ENCODE assay signal across 30 cellular contexts in the genomic region with DNA sequence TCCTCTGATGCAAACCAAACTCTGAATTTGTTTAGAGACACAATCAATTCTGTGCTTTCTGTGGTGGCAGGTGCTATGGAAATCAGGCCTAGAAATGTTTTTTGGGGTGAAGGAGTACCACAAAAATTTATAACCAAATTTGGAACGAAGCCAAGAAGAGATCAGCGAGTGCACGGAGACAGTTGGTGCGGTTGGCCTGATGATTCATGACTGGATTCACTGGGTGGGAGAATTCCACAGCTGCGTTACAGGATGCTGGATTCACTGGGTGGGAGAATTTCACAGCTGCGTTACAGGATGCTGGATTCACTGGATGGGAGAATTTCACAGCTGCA.
"Had no signal": no experiment of that assay in that cellular context is flagged by ENCODE, and none has a peak within 500 bp of the region (broad histone marks: within the 10 kb centered on the region; RNA-seq: fewer than 3 reads in every experiment).

No MANE protein-coding gene starts in this region.

- H3K27ac ChIP-seq: ascending aorta, Peyer's patch, SJCRH30, SK-N-MC had no signal

- H3K4me3 Mint-ChIP-seq: activated CD4-positive, alpha-beta memory T cell treated with anti-CD3 and anti-CD28 coated beads for 36 hours; activated naive CD4-positive, alpha-beta T cell treated with anti-CD3 and anti-CD28 coated beads, Interleukin-2, amount 50 U/mL, for 24 hours; activated naive CD8-positive, alpha-beta T cell treated with anti-CD3 and anti-CD28 coated beads, Interleukin-2, amount 10 ng/mL, durations not matched to agents 7 days and 5 days; activated T-cell treated with anti-CD3 and anti-CD28 coated beads, Interleukin-2, amount 50 U/mL, for 72 hours; activated T-helper 17 cell treated with anti-CD3 and anti-CD28 coated beads, Interleukin-2, amount 50 U/mL, for 72 hours; T-helper 1 cell treated with Interleukin-12 subunit alpha and Interleukin-12 subunit beta and Interleukin-4 antibody, amounts not matched to agents 30 μg/mL and 1 μg/mL, for 36 hours; T-helper 2 cell treated with Interferon-gamma antibody and Interleukin-4, amounts not matched to agents 5 μg/mL and 100 μg/mL, for 36 hours; WTC11 had no signal

- H3K27ac Mint-ChIP-seq: activated CD4-positive, alpha-beta memory T cell treated with anti-CD3 and anti-CD28 coated beads for 36 hours; activated naive CD4-positive, alpha-beta T cell treated with anti-CD3 and anti-CD28 coated beads, Interleukin-2, amount 50 U/mL, for 24 hours; activated naive CD8-positive, alpha-beta T cell treated with anti-CD3 and anti-CD28 coated beads, Interleukin-2, amount 10 ng/mL, durations not matched to agents 7 days and 5 days; activated T-cell treated with anti-CD3 and anti-CD28 coated beads, Interleukin-2, amount 50 U/mL, for 72 hours; activated T-helper 17 cell treated with anti-CD3 and anti-CD28 coated beads, Interleukin-2, amount 50 U/mL, for 72 hours; T-helper 1 cell treated with Interleukin-12 subunit alpha and Interleukin-12 subunit beta and Interleukin-4 antibody, amounts not matched to agents 30 μg/mL and 1 μg/mL, for 36 hours; T-helper 2 cell treated with Interferon-gamma antibody and Interleukin-4, amounts not matched to agents 5 μg/mL and 100 μg/mL, for 36 hours; WTC11 had no signal

- H3K36me3 ChIP-seq: ascending aorta, Peyer's patch, SJCRH30 had no signal

- H3K9me3 ChIP-seq: ascending aorta, Peyer's patch, SJCRH30 had no signal

- H3K36me3 Mint-ChIP-seq: activated CD4-positive, alpha-beta memory T cell treated with anti-CD3 and anti-CD28 coated beads for 36 hours; activated naive CD4-positive, alpha-beta T cell treated with anti-CD3 and anti-CD28 coated beads, Interleukin-2, amount 50 U/mL, for 24 hours; activated naive CD8-positive, alpha-beta T cell treated with anti-CD3 and anti-CD28 coated beads, Interleukin-2, amount 10 ng/mL, durations not matched to agents 7 days and 5 days; WTC11 had no signal

- H3K9me3 Mint-ChIP-seq: activated CD4-positive, alpha-beta memory T cell treated with anti-CD3 and anti-CD28 coated beads for 36 hours; activated naive CD4-positive, alpha-beta T cell treated with anti-CD3 and anti-CD28 coated beads, Interleukin-2, amount 50 U/mL, for 24 hours; activated naive CD8-positive, alpha-beta T cell treated with anti-CD3 and anti-CD28 coated beads, Interleukin-2, amount 10 ng/mL, durations not matched to agents 7 days and 5 days; activated T-cell treated with anti-CD3 and anti-CD28 coated beads, Interleukin-2, amount 50 U/mL, for 72 hours; activated T-helper 17 cell treated with anti-CD3 and anti-CD28 coated beads, Interleukin-2, amount 50 U/mL, for 72 hours; T-helper 1 cell treated with Interleukin-12 subunit alpha and Interleukin-12 subunit beta and Interleukin-4 antibody, amounts not matched to agents 30 μg/mL and 1 μg/mL, for 36 hours; T-helper 2 cell treated with Interferon-gamma antibody and Interleukin-4, amounts not matched to agents 5 μg/mL and 100 μg/mL, for 36 hours; WTC11 had no signal

- H3K4me3 ChIP-seq: ascending aorta, Peyer's patch, SJCRH30, SK-N-MC had no signal

- H3K27me3 ChIP-seq: ascending aorta, Peyer's patch, SJCRH30 had no signal

- DNase-seq: activated CD4-positive, alpha-beta memory T cell treated with anti-CD3 and anti-CD28 coated beads for 36 hours; activated CD4-positive, alpha-beta T cell treated with anti-CD3 and anti-CD28 coated beads for 4 hours; activated CD4-positive, alpha-beta T cell treated with anti-CD3 and anti-CD28 coated beads, Interleukin-2, amount 50 U/mL, for 1 hour; activated effector memory CD4-positive, alpha-beta T cell treated with anti-CD3 and anti-CD28 coated beads, Interleukin-2, amount 50 U/mL, for 16 hours; activated naive CD4-positive, alpha-beta T cell; activated naive CD8-positive, alpha-beta T cell treated with anti-CD3 and anti-CD28 coated beads, Interleukin-2, amount 10 ng/mL, durations not matched to agents 7 days and 5 days; activated T-cell treated with anti-CD3 and anti-CD28 coated beads, Interleukin-2, amount 50 U/mL, for 1 hour; activated T-cell treated with anti-CD3 and anti-CD28 coated beads, Interleukin-2, amount 50 U/mL, for 72 hours; amygdala; cerebellar nuclear complex; NCI-H1092 treated with DMSO at 0.1 percent for 48 hours; NCI-H146; NCI-H2029 treated with DMSO at 0.1 percent for 48 hours; NCI-H2107; NCI-H2171; NCI-H510A; NCI-H748 treated with DMSO at 0.1 percent for 48 hours; NK-92 treated with Interleukin-12 subunit alpha and Interleukin-12 subunit beta, amount 100 ng/mL, for 24 hours; Peyer's patch; Right ventricle myocardium superior had no signal

- ATAC-seq: activated CD4-positive, CD25-positive, alpha-beta regulatory T cell treated with anti-CD3 and anti-CD28 coated beads, Interleukin-2, amount 50 U/mL, for 24 hours; activated T-cell treated with anti-CD3 and anti-CD28 coated beads, Interleukin-2, amount 50 U/mL, for 72 hours; activated T-helper 17 cell treated with anti-CD3 and anti-CD28 coated beads, Interleukin-2, amount 50 U/mL, for 72 hours; PC-3 had no signal

- H3K4me1 ChIP-seq: ascending aorta, Peyer's patch, SJCRH30 had no signal

- H3K4me1 Mint-ChIP-seq: activated naive CD4-positive, alpha-beta T cell treated with anti-CD3 and anti-CD28 coated beads, Interleukin-2, amount 50 U/mL, for 24 hours; activated naive CD8-positive, alpha-beta T cell treated with anti-CD3 and anti-CD28 coated beads, Interleukin-2, amount 10 ng/mL, durations not matched to agents 7 days and 5 days; activated T-helper 17 cell treated with anti-CD3 and anti-CD28 coated beads, Interleukin-2, amount 50 U/mL, for 72 hours; WTC11 had no signal
